Comparison of ENCODE assay signal across 8 cellular contexts in the genomic region with DNA sequence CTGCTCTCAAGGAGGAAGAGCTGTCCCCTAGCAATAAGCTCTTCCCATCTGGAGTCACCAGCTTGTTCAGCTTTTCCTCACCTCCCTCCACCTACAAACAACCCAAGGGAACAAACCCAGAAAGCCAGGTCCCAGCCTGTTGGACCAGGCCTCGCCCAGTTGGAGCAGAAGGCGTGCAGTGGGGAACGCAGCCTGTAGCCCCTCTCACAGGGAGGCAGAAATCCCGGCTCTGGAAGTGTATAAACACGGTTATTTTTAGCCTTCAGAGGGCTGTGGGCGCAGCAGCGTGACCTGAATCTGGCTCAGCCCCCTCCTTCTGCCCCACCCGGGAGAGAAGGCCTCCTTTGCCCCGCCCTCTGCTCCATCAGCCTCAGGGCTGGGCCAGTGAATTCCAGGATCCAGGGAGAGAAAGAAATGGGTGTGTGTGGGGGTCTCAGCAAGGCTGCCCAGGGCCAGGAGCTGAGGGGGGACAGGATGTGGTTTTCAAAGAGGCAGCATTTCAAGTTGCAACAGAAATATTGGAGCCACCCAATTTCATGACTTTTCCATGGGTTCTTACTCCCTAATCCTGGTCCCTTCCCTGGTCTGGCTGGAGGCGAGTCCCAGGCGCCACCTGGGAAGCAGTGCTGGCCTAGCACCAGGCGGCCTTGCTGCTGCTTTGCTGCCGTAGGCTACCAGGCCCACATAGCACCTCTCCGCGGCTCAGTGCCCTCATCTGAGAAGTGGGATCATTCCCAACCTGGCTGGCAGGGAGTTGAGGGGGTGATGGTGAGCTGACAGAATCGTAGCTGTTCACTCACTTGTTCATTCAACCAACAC. TPM values are rescaled to one million over a fixed set of nuclear protein-coding genes. Genes with fewer than 3 reads are reported as not detected.
DNase-seq lines count a peak whose midpoint lies in the region; ATAC-seq and TF ChIP-seq lines count a peak whose summit lies in the region.

No MANE protein-coding gene starts in this region.

- TF ChIP-seq CTCF in DOHH2 (IDR thresholded peaks at IDR 0.05; ENCODE audit: low read depth, low read length, poor library complexity, severe bottlenecking) = no peak

- 0 out of 2 replicates have a peak, but pooled peaks cover 4% of the 10 kb centered on the region for H3K27me3 ChIP-seq in DOHH2 (ENCODE audit: control insufficient read depth, low read length)
- H3K27me3 ChIP-seq in SJCRH30 = no peaks in the 10 kb centered on the region
- H3K27me3 ChIP-seq in trophoblast cell (ENCODE audit: insufficient read depth, low read length) = no peaks in the 10 kb centered on the region

- no peak overlapping the region for H3K4me3 ChIP-seq in DOHH2 (ENCODE audit: low read length)
- H3K4me3 ChIP-seq in SJCRH30 = no peak overlapping the region; the same call in 1 of the 2 replicates
- H3K4me3 ChIP-seq in trophoblast cell (ENCODE audit: low read depth, low read length) = no peak overlapping the region

- H3K9ac ChIP-seq in trophoblast cell (ENCODE audit: low read length) = no peak overlapping the region

- H2BK12ac ChIP-seq in trophoblast cell (ENCODE audit: low read length) = no peak overlapping the region

- H4K91ac ChIP-seq in trophoblast cell (ENCODE audit: low read depth, low read length) = no peak overlapping the region

- H3K14ac ChIP-seq in trophoblast cell (ENCODE audit: low read length) = no peak overlapping the region

- H3K4ac ChIP-seq in trophoblast cell (ENCODE audit: low read depth, low read length) = peak overlapping the region; percentile 87

- peak overlapping the region; percentile 48 for H3K18ac ChIP-seq in trophoblast cell (ENCODE audit: low read length)

- H3K9me2 ChIP-seq in DOHH2 (replicated peaks; ENCODE audit: control insufficient read depth, low read length) = no peaks in the 10 kb centered on the region

- no peak overlapping the region for H4K12ac ChIP-seq in trophoblast cell (ENCODE audit: low read depth, low read length)

- no peaks in the 10 kb centered on the region for H3K36me3 ChIP-seq in DOHH2 (ENCODE audit: control insufficient read depth, low read length)
- H3K36me3 ChIP-seq in SJCRH30 = no peaks in the 10 kb centered on the region
- H3K36me3 ChIP-seq in trophoblast cell (ENCODE audit: control insufficient read depth in 1 of 2, insufficient read depth in 2 of 2, low read length in 2 of 2) = peaks cover 16% of the 10 kb centered on the region in 2 experiments

- no peak overlapping the region for H2AK5ac ChIP-seq in trophoblast cell (ENCODE audit: low read length)

- peak overlapping the region; percentile 32 for H3K4me2 ChIP-seq in DOHH2 (ENCODE audit: low read length)
- H3K4me2 ChIP-seq in trophoblast cell (ENCODE audit: low read length) = no peak overlapping the region

- H3K23ac ChIP-seq in trophoblast cell (ENCODE audit: low read length) = no peak overlapping the region

- H3K27ac ChIP-seq in DOHH2 (ENCODE audit: low read depth, low read length) = no peak overlapping the region
- H3K27ac ChIP-seq in SJCRH30 = peak overlapping the region; percentile 92
- H3K27ac ChIP-seq in trophoblast cell (ENCODE audit: low read depth, low read length) = no peak overlapping the region

- no peaks in the 10 kb centered on the region for H3K9me3 ChIP-seq in DOHH2 (ENCODE audit: control insufficient read depth, insufficient read depth, low read length)
- H3K9me3 ChIP-seq in SJCRH30 (replicated peaks) = no peaks in the 10 kb centered on the region
- H3K9me3 ChIP-seq in trophoblast cell (ENCODE audit: insufficient read depth, low read depth, low read length) = no peaks in the 10 kb centered on the region

- H3K4me1 ChIP-seq in DOHH2 (ENCODE audit: control insufficient read depth, low read length) = peaks cover 52% of the 10 kb centered on the region
- H3K4me1 ChIP-seq in SJCRH30 = peaks cover 39% of the 10 kb centered on the region
- peaks cover 13 to 23% of the 10 kb centered on the region in 2 experiments for H3K4me1 ChIP-seq in trophoblast cell (ENCODE audit: control insufficient read depth in 1 of 2, insufficient read depth in 2 of 2, low read length in 2 of 2)

- no peaks in the 10 kb centered on the region for H3K79me1 ChIP-seq in trophoblast cell (ENCODE audit: low read length)

- H2BK5ac ChIP-seq in trophoblast cell (ENCODE audit: low read depth, low read length, poor library complexity) = no peak overlapping the region

- peak overlapping the region; percentile 27 for H2AFZ ChIP-seq in trophoblast cell (ENCODE audit: insufficient read depth, low read length, poor library complexity)

- no peak overlapping the region for H4K8ac ChIP-seq in trophoblast cell (ENCODE audit: low read depth, low read length)

- peaks cover 9% of the 10 kb centered on the region; the same call in 1 of the 2 replicates for H4K20me1 ChIP-seq in DOHH2 (ENCODE audit: control insufficient read depth, insufficient read depth, low read depth, low read length)

- no peaks in the 10 kb centered on the region for H3K79me2 ChIP-seq in DOHH2 (ENCODE audit: control insufficient read depth, low read length)
- peaks cover 56% of the 10 kb centered on the region for H3K79me2 ChIP-seq in trophoblast cell (ENCODE audit: control insufficient read depth, insufficient read depth, low read length, poor library complexity)

- no CpG with 5 or more reads among the region's 16 CpGs for WGBS in trophoblast cell (ENCODE audit: extremely low coverage, insufficient coverage, insufficient read length)

- DNase-seq in SJCRH30 = peak; percentile 90 to 91
- peak; percentile 71 for DNase-seq in glomerular visceral epithelial cell (ENCODE audit: extremely low spot score)
- DNase-seq in trophoblast cell = no peak
- DNase-seq in pons (ENCODE audit: low spot score) = no peak
- DNase-seq in NCI-H510A (lab: John Stamatoyannopoulos, UW) = no peak
- DNase-seq in hippocampal formation (lab: John Stamatoyannopoulos, UW) = no peak

- H2BK120ac ChIP-seq in trophoblast cell (ENCODE audit: insufficient read depth, low read length, poor library complexity) = no peak overlapping the region

- peaks cover 6% of the 10 kb centered on the region; the same call in 1 of the 2 replicates for H3F3A ChIP-seq in DOHH2 (ENCODE audit: control insufficient read depth, insufficient read depth)

- ATAC-seq in HG02885 (IDR thresholded peaks at IDR 0.05; ENCODE audit: poor library complexity, unreplicated experiment) = no peak

RNA-seq across cellular contexts. Expression of a gene that starts 33.5 kb away (rescaled TPM):
- total RNA-seq in SJCRH30 (2014; rRNA removed; shearing (Covaris generic)) = 11.5 and 13.6 TPM in 2 replicates
- polyA plus RNA-seq in trophoblast cell (2013) = 52.4 and 54.3 TPM in 2 replicates

Comparison
In these comparisons a context has a peak if more than half of its experiments do, and no peak if none do; other contexts are left out.
1. DNase-seq: peak in SJCRH30 (2 of 2) and glomerular visceral epithelial cell (single experiment); none in trophoblast cell (0 of 2), pons (single experiment), NCI-H510A (single experiment) and hippocampal formation (0 of 2).